In genomic region chrX:73812256-73812655, GRCh38 we compare ENCODE assay signal across 35 cellular contexts. TPM values are rescaled to one million over a fixed set of nuclear protein-coding genes. Genes with fewer than 3 reads are reported as not detected.
"Had no signal": no experiment of that assay in that cellular context is flagged by ENCODE, and none has a peak within 500 bp of the region (broad histone marks: within the 10 kb centered on the region; RNA-seq: fewer than 3 reads in every experiment).

No MANE protein-coding gene starts in this region.

- H3K4me3 Mint-ChIP-seq: activated CD4-positive, alpha-beta memory T cell treated with anti-CD3 and anti-CD28 coated beads, Interleukin-2, amount 10 ng/mL, durations not matched to agents 7 days and 5 days; activated CD4-positive, alpha-beta T cell treated with anti-CD3 and anti-CD28 coated beads, Interleukin-2, amount 10 ng/mL, durations not matched to agents 7 days and 5 days; activated T-cell treated with anti-CD3 and anti-CD28 coated beads, Interleukin-2, amount 50 U/mL, for 4 hours; activated T-helper 17 cell treated with anti-CD3 and anti-CD28 coated beads, Interleukin-2, amount 50 U/mL, for 72 hours; central memory CD8-positive, alpha-beta T cell; immature natural killer cell; memory B cell; naive thymus-derived CD4-positive, alpha-beta T cell; neural crest cell; stimulated activated memory B cell treated with anti-CD40 and anti-IgM and Interleukin-4, amounts not matched to agents 10 μg/mL and 1 μg/mL and 100 μg/mL, for 72 hours; stimulated activated naive CD8-positive, alpha-beta T cell treated with anti-CD3 and anti-CD28 coated beads, Interleukin-15, amount 100 ng/mL, for 72 hours; T-helper 17 cell had no signal

- H3K4me1 ChIP-seq: heart left ventricle, pancreas, psoas muscle, sigmoid colon, upper lobe of left lung had no signal

- H3K9me3 Mint-ChIP-seq: activated CD4-positive, alpha-beta memory T cell treated with anti-CD3 and anti-CD28 coated beads, Interleukin-2, amount 10 ng/mL, durations not matched to agents 7 days and 5 days; activated CD4-positive, alpha-beta T cell treated with anti-CD3 and anti-CD28 coated beads, Interleukin-2, amount 10 ng/mL, durations not matched to agents 7 days and 5 days; activated T-cell treated with anti-CD3 and anti-CD28 coated beads, Interleukin-2, amount 50 U/mL, for 4 hours; activated T-helper 17 cell treated with anti-CD3 and anti-CD28 coated beads, Interleukin-2, amount 50 U/mL, for 72 hours; central memory CD8-positive, alpha-beta T cell; immature natural killer cell; memory B cell; neural crest cell; stimulated activated memory B cell treated with anti-CD40 and anti-IgM and Interleukin-4, amounts not matched to agents 10 μg/mL and 1 μg/mL and 100 μg/mL, for 72 hours; stimulated activated naive CD8-positive, alpha-beta T cell treated with anti-CD3 and anti-CD28 coated beads, Interleukin-15, amount 100 ng/mL, for 72 hours had no signal

- H3K27me3 ChIP-seq: heart left ventricle, pancreas, sigmoid colon, upper lobe of left lung had no signal

- H3K27ac Mint-ChIP-seq: activated CD4-positive, alpha-beta memory T cell treated with anti-CD3 and anti-CD28 coated beads, Interleukin-2, amount 10 ng/mL, durations not matched to agents 7 days and 5 days; activated CD4-positive, alpha-beta T cell treated with anti-CD3 and anti-CD28 coated beads, Interleukin-2, amount 10 ng/mL, durations not matched to agents 7 days and 5 days; activated T-helper 17 cell treated with anti-CD3 and anti-CD28 coated beads, Interleukin-2, amount 50 U/mL, for 72 hours; immature natural killer cell; memory B cell; naive thymus-derived CD4-positive, alpha-beta T cell; stimulated activated memory B cell treated with anti-CD40 and anti-IgM and Interleukin-4, amounts not matched to agents 10 μg/mL and 1 μg/mL and 100 μg/mL, for 72 hours; stimulated activated naive CD8-positive, alpha-beta T cell treated with anti-CD3 and anti-CD28 coated beads, Interleukin-15, amount 100 ng/mL, for 72 hours; T-helper 17 cell had no signal

- H3K27ac ChIP-seq: heart left ventricle, pancreas, psoas muscle, sigmoid colon, upper lobe of left lung had no signal

- H3K36me3 ChIP-seq: heart left ventricle, pancreas, sigmoid colon, upper lobe of left lung had no signal

- H3K4me1 Mint-ChIP-seq: activated CD4-positive, alpha-beta memory T cell treated with anti-CD3 and anti-CD28 coated beads, Interleukin-2, amount 10 ng/mL, durations not matched to agents 7 days and 5 days; activated CD4-positive, alpha-beta T cell treated with anti-CD3 and anti-CD28 coated beads, Interleukin-2, amount 10 ng/mL, durations not matched to agents 7 days and 5 days; activated T-helper 17 cell treated with anti-CD3 and anti-CD28 coated beads, Interleukin-2, amount 50 U/mL, for 72 hours; central memory CD8-positive, alpha-beta T cell; immature natural killer cell; memory B cell; naive thymus-derived CD4-positive, alpha-beta T cell; neural crest cell; stimulated activated memory B cell treated with anti-CD40 and anti-IgM and Interleukin-4, amounts not matched to agents 10 μg/mL and 1 μg/mL and 100 μg/mL, for 72 hours; stimulated activated naive CD8-positive, alpha-beta T cell treated with anti-CD3 and anti-CD28 coated beads, Interleukin-15, amount 100 ng/mL, for 72 hours; T-helper 17 cell had no signal

- ATAC-seq: activated T-cell treated with anti-CD3 and anti-CD28 coated beads, Interleukin-2, amount 50 U/mL, for 4 hours; activated T-helper 17 cell treated with anti-CD3 and anti-CD28 coated beads, Interleukin-2, amount 50 U/mL, for 72 hours; heart left ventricle; naive thymus-derived CD4-positive, alpha-beta T cell; pancreas; psoas muscle; stimulated activated memory B cell treated with anti-CD40 and anti-IgM and Interleukin-4, amounts not matched to agents 10 μg/mL and 1 μg/mL and 100 μg/mL, for 72 hours; stimulated activated naive CD8-positive, alpha-beta T cell treated with anti-CD3 and anti-CD28 coated beads, Interleukin-15, amount 100 ng/mL, for 72 hours; T-helper 17 cell had no signal

- H3K4me3 ChIP-seq: heart left ventricle, pancreas, psoas muscle, sigmoid colon, smooth muscle cell, upper lobe of left lung had no signal

- H3K27me3 Mint-ChIP-seq: activated CD4-positive, alpha-beta T cell treated with anti-CD3 and anti-CD28 coated beads, Interleukin-2, amount 10 ng/mL, durations not matched to agents 7 days and 5 days; activated T-helper 17 cell treated with anti-CD3 and anti-CD28 coated beads, Interleukin-2, amount 50 U/mL, for 72 hours; stimulated activated memory B cell treated with anti-CD40 and anti-IgM and Interleukin-4, amounts not matched to agents 10 μg/mL and 1 μg/mL and 100 μg/mL, for 72 hours; stimulated activated naive CD8-positive, alpha-beta T cell treated with anti-CD3 and anti-CD28 coated beads, Interleukin-15, amount 100 ng/mL, for 72 hours; T-helper 17 cell had no signal

- H3K36me3 Mint-ChIP-seq: immature natural killer cell; memory B cell; naive thymus-derived CD4-positive, alpha-beta T cell; stimulated activated memory B cell treated with anti-CD40 and anti-IgM and Interleukin-4, amounts not matched to agents 10 μg/mL and 1 μg/mL and 100 μg/mL, for 72 hours had no signal

- FAIRE-seq: endometrium, kidney, pancreas had no signal

- H3K9me3 ChIP-seq: heart left ventricle, pancreas, psoas muscle, sigmoid colon, upper lobe of left lung had no signal

- DNase-seq: activated CD4-positive, alpha-beta memory T cell treated with anti-CD3 and anti-CD28 coated beads, Interleukin-2, amount 10 ng/mL, durations not matched to agents 7 days and 5 days; activated CD4-positive, alpha-beta T cell treated with anti-CD3 and anti-CD28 coated beads, Interleukin-2, amount 10 ng/mL, durations not matched to agents 7 days and 5 days; activated CD4-positive, CD25-positive, alpha-beta regulatory T cell treated with anti-CD3 and anti-CD28 coated beads, Interleukin-2, amount 50 U/mL, for 72 hours; activated gamma-delta T cell treated with Interleukin-2 at 50 U/mL for 16 hours; activated naive CD4-positive, alpha-beta T cell treated with anti-CD3 and anti-CD28 coated beads, Interleukin-2, amount 50 U/mL, for 16 hours; activated T-cell treated with anti-CD3 and anti-CD28 coated beads, Interleukin-2, amount 50 U/mL, for 4 hours; amniotic stem cell; dermis blood vessel endothelial cell; effector CD4-positive, alpha-beta T cell; heart left ventricle; hypothalamus; immature natural killer cell; kidney; midbrain; naive thymus-derived CD4-positive, alpha-beta T cell; nucleus accumbens; pancreas; psoas muscle; sigmoid colon; stimulated activated CD4-positive, alpha-beta T cell treated with anti-CD3 and anti-CD28 coated beads, Interleukin-1b, Interleukin-23, amount 100 ng/mL, for 48 hours; stimulated activated CD4-positive, alpha-beta T cell treated with anti-CD3 and anti-CD28 coated beads, Interleukin-4, amount 100 ng/mL, for 4 hours; stimulated activated CD8-positive, alpha-beta memory T cell treated with anti-CD3 and anti-CD28 coated beads, Interleukin-4, amount 100 ng/mL, for 48 hours; stimulated activated naive CD8-positive, alpha-beta T cell treated with anti-CD3 and anti-CD28 coated beads, Interleukin-15, amount 100 ng/mL, for 72 hours; substantia nigra; T-helper 17 cell; T1000; upper lobe of left lung had no signal

- H3K4me2 ChIP-seq: smooth muscle cell had no signal

RNA-seq across cellular contexts. Expression of gene XIST, which starts 40.3 kb away (rescaled TPM):
- total RNA-seq: activated CD4-positive, alpha-beta memory T cell treated with anti-CD3 and anti-CD28 coated beads, Interleukin-2, amount 10 ng/mL, durations not matched to agents 7 days and 5 days; activated CD4-positive, alpha-beta T cell treated with anti-CD3 and anti-CD28 coated beads, Interleukin-2, amount 10 ng/mL, durations not matched to agents 7 days and 5 days; epithelial cell of proximal tubule; neural crest cell; smooth muscle cell; T-helper 17 cell had no signal
- polyA plus RNA-seq: smooth muscle cell had no signal
